Comparison of ENCODE assay signal across 21 cellular contexts in genomic region chr12:108115746-108116125, GRCh38.
"Had no signal": no experiment of that assay in that cellular context is flagged by ENCODE, and none has a peak within 500 bp of the region (broad histone marks: within the 10 kb centered on the region; RNA-seq: fewer than 3 reads in every experiment).

No MANE protein-coding gene starts in this region.

- H3K36me3 Mint-ChIP-seq: activated naive CD8-positive, alpha-beta T cell had no signal

- H3K4me3 Mint-ChIP-seq: activated CD4-positive, alpha-beta T cell treated with anti-CD3 and anti-CD28 coated beads for 36 hours; activated naive CD8-positive, alpha-beta T cell; activated T-cell treated with anti-CD3 and anti-CD28 coated beads, Interleukin-2, amount 50 U/mL, for 4 hours had no signal

- ATAC-seq: activated CD4-positive, alpha-beta T cell treated with anti-CD3 and anti-CD28 coated beads for 36 hours; activated T-cell treated with anti-CD3 and anti-CD28 coated beads, Interleukin-2, amount 50 U/mL, for 4 hours; left ventricle myocardium superior had no signal

- H3K27ac Mint-ChIP-seq: activated CD4-positive, alpha-beta T cell treated with anti-CD3 and anti-CD28 coated beads for 36 hours; activated naive CD8-positive, alpha-beta T cell; activated T-helper 2 cell treated with anti-CD3 and anti-CD28 coated beads, Interferon-gamma antibody, Interleukin-2, Interleukin-4, amounts not matched to agents 10 μg/mL and 5 μg/mL and 100 μg/mL, durations not matched to agents 14 hours and 24 hours and 36 hours had no signal

- H3K9me3 Mint-ChIP-seq: activated T-cell treated with anti-CD3 and anti-CD28 coated beads, Interleukin-2, amount 50 U/mL, for 4 hours; activated T-helper 2 cell treated with anti-CD3 and anti-CD28 coated beads, Interferon-gamma antibody, Interleukin-2, Interleukin-4, amounts not matched to agents 10 μg/mL and 5 μg/mL and 100 μg/mL, durations not matched to agents 14 hours and 24 hours and 36 hours had no signal

- DNase-seq: activated CD4-positive, alpha-beta T cell treated with anti-CD3 and anti-CD28 coated beads for 36 hours; activated CD4-positive, alpha-beta T cell treated with anti-CD3 and anti-CD28 coated beads, Interleukin-2, amount 50 U/mL, for 4 hours; activated CD8-positive, alpha-beta memory T cell treated with anti-CD3 and anti-CD28 coated beads for 24 hours; activated CD8-positive, alpha-beta memory T cell treated with anti-CD3 and anti-CD28 coated beads, Interleukin-2, amount 50 U/mL, for 4 hours; activated naive CD4-positive, alpha-beta T cell; activated T-cell treated with anti-CD3 and anti-CD28 coated beads, Interleukin-2, amount 50 U/mL, for 4 hours; adrenal gland; brain microvascular endothelial cell; central memory CD4-positive, alpha-beta T cell; effector memory CD4-positive, alpha-beta T cell; foreskin melanocyte; glutamatergic neuron; hippocampal formation; left ventricle myocardium superior; mesenchymal stem cell; sigmoid colon; stimulated activated CD4-positive, alpha-beta T cell treated with anti-CD3 and anti-CD28 coated beads, Interleukin-15, amount 100 ng/mL, for 24 hours; stimulated activated naive CD4-positive, alpha-beta T cell; upper lobe of left lung had no signal

- H3K4me1 Mint-ChIP-seq: activated CD4-positive, alpha-beta T cell treated with anti-CD3 and anti-CD28 coated beads for 36 hours had no signal
